Comparison of ENCODE assay signal across 8 cellular contexts in the genomic region with DNA sequence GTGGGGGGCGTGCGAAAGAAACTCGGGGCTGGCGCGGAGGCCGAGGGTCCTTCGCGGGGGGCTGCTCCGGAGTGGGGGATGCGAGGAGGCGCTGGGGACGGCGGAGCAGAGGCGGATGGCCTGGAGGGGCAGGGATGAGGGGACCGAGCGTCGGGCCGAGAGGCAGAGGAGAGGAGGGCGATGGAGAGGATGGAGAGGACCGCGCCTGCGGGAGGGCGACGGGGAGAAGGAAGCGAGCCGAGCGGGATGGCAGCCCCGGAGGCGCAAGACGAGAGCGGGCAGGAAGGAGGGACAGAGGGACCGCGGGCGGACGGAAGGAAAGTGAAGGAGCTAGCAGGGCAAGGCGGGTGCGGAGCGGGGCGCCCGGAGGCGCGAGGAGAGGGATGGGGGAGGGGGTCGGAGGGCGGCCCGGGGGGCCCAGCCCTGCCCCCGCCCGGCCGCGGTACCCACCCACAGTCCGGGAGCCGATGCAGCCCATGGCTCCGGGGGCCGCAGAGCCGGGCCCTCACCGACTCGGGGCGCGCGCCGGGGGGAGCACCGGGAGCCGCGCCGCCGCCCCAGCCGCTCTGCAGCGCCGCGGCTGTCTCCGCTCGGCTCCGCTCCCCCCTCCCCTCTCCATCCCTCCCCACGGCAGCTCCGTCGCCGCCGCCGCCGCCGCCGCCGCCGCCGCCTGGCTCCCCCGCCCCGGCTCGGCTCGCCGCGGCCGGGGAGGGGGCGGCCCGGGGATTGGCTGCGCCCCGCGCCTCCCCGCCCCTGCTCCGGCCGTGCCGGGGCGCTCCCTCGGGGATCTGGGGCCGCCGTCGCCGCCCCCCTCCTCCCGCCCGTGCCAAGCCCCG. TPM values are rescaled to one million over a fixed set of nuclear protein-coding genes. Genes with fewer than 3 reads are reported as not detected.
DNase-seq lines count a peak whose midpoint lies in the region; ATAC-seq and TF ChIP-seq lines count a peak whose summit lies in the region.

A gene (minus strand): TSS at position 588 of the 836 bp plus-strand sequence. CDS start 110 bp downstream, at position 478.

- peaks cover 6% of the 10 kb centered on the region for H3K4me1 ChIP-seq in SJSA1 (replicated peaks)

- POLR2A ChIA-PET in AG04449 (lab: Yijun Ruan, JAX) = no interaction called here

- CTCF ChIA-PET in AG04449 (lab: Yijun Ruan, JAX) = no interaction called here

- intact Hi-C loops in lower leg skin (cut with DNase I; ENCODE audit: low total_unique reads) = no loop called here

- H3K27me3 ChIP-seq in SJSA1 (replicated peaks) = peaks cover 73% of the 10 kb centered on the region

- no peaks in the 10 kb centered on the region for H3K9me3 ChIP-seq in SJSA1 (replicated peaks)

- no peak for TF ChIP-seq CTCF in AG04449 (IDR thresholded peaks at IDR 0.05; ENCODE audit: insufficient read depth, low read length, missing control alignments)
- no peak for TF ChIP-seq CTCF in lower leg skin (IDR thresholded peaks at IDR 0.05)

- H3K27ac ChIP-seq in SJSA1 = no peak within 1 kb of the TSS
- peak within 1 kb of the TSS; percentile 98 for H3K27ac ChIP-seq in substantia nigra (ENCODE audit: low read depth, low read length, poor library complexity, severe bottlenecking)

- no peak for ATAC-seq in GM18505 (IDR thresholded peaks at IDR 0.05; ENCODE audit: unreplicated experiment)

- DNase-seq in AG04449 (ENCODE audit: low read depth, low spot score) = no peak
- DNase-seq in GM19238 (ENCODE audit: insufficient read length, low spot score) = peak; percentile 36
- no peak for DNase-seq in SJSA1 (ENCODE audit: low read depth in 1 of 2, low spot score in 2 of 2)
- peak; percentile 83 for DNase-seq in cerebellum (ENCODE audit: low spot score)
- DNase-seq in lower leg skin (ENCODE audit: low spot score in 2 of 2) = no peak
- DNase-seq in substantia nigra (lab: John Stamatoyannopoulos, UW) = peak in 28 of 49 donors; percentile 29 to 82 (median 56)
- no peak for DNase-seq in foreskin melanocyte

- H3K4me3 ChIP-seq in AG04449 (ENCODE audit: low read depth, low read length) (peak within 1 kb of the TSS; percentile 65), SJSA1 (peak within 1 kb of the TSS; percentile 25), lower leg skin (ENCODE audit: low read depth, poor library complexity, severe bottlenecking) (peak within 1 kb of the TSS; percentile 26)

- TF ChIP-seq POLR2A in lower leg skin (IDR thresholded peaks at IDR 0.05) = no peak
- no peak for TF ChIP-seq POLR2A in GM18505 (IDR thresholded peaks at IDR 0.05; ENCODE audit: borderline replicate concordance, extremely low read depth, insufficient read depth, insufficient read length)

- H3K36me3 ChIP-seq in SJSA1 = no peaks in the 10 kb centered on the region

- WGBS in lower leg skin, 2 donors = 1% methylated on average over 48 to 51 of the region's 109 CpGs

RNA-seq across cellular contexts. Expression of the gene that starts here (rescaled TPM):
- total RNA-seq in SJSA1 (2014; rRNA removed; shearing (Covaris generic)) = 0.16 and 0.41 TPM in 2 replicates
- total RNA-seq in cerebellum (42.6 TPM), lower leg skin (1 to 10 TPM in 1 of 4 donors, under 1 TPM in 2, not detected in 1; 0.27 to 1.4 (median 0.42) TPM)

Comparison
In these comparisons a context has a peak if more than half of its experiments do, and no peak if none do; other contexts are left out.
1. RNA of the gene that starts here (total RNA-seq): 42.6 TPM in cerebellum (single experiment); 0.27 to 1.4 TPM in lower leg skin and 0.16 to 0.41 TPM in SJSA1; every median in the first group is over 10 times any median in the second.
2. DNase-seq: peak in GM19238 (single experiment), cerebellum (single experiment) and substantia nigra (28 of 49); none in AG04449 (single experiment), SJSA1 (0 of 2), lower leg skin (0 of 2) and foreskin melanocyte (single experiment).
3. Peak in every context shown above with its lines, with median percentiles within 50 percentile points of each other: H3K4me3 ChIP-seq.